9 cellular contexts compared by ENCODE assay signal in genomic region chr11:62621027-62621566, GRCh38. TPM values are rescaled to one million over a fixed set of nuclear protein-coding genes. Genes with fewer than 3 reads are reported as not detected.
A peak's percentile ranks its signal among the peaks of the same experiment; 100 is the strongest.
DNase-seq lines count a peak whose midpoint lies in the region; ATAC-seq, FAIRE-seq and TF ChIP-seq lines count a peak whose summit lies in the region.
"Had no signal": no experiment of that assay in that cellular context is flagged by ENCODE, and none has a peak within 500 bp of the region (broad histone marks: within the 10 kb centered on the region; RNA-seq: fewer than 3 reads in every experiment).

No MANE protein-coding gene starts in this region.

- H3K27ac ChIP-seq in ascending aorta (peak overlapping the region; percentile 67 to 92), HepG2 (ENCODE audit: extremely low read length, insufficient read depth, low read length) (peak overlapping the region; percentile 72), thoracic aorta (peak overlapping the region; percentile 83 to 97)

- no peak for FAIRE-seq in HepG2 (lab: Jason Lieb, UNC)
- FAIRE-seq: colon had no signal

- TF ChIP-seq POLR2A in HepG2 (IDR thresholded peaks at IDR 0.05; ENCODE audit: insufficient read depth in 1 of 2, low read depth in 2 of 2, low read length in 2 of 2) = no peak

- no peaks in the 10 kb centered on the region for H4K20me1 ChIP-seq in HepG2 (ENCODE audit: insufficient read depth, low read length)

- ATAC-seq in activated CD8-positive, alpha-beta memory T cell treated with anti-CD3 and anti-CD28 coated beads, Interleukin-2, amount 10 ng/mL, durations not matched to agents 7 days and 5 days = no peak
- no peak for ATAC-seq in HepG2
- ATAC-seq in thoracic aorta (ENCODE audit: insufficient number of reproducible peaks, low FRiP score, low read depth) = no peak
- no peak for ATAC-seq in HG02870 (IDR thresholded peaks at IDR 0.05; ENCODE audit: unreplicated experiment)
- no peak for ATAC-seq in GM19452 (IDR thresholded peaks at IDR 0.05; ENCODE audit: unreplicated experiment)

- TF ChIP-seq CTCF in ascending aorta (IDR thresholded peaks at IDR 0.05) (no peak), HepG2 (CRISPR knock-in tag; IDR thresholded peaks at IDR 0.05) (no peak), thoracic aorta (IDR thresholded peaks at IDR 0.05) (no peak)

- H3K27ac Mint-ChIP-seq in activated CD8-positive, alpha-beta memory T cell treated with anti-CD3 and anti-CD28 coated beads, Interleukin-2, amount 10 ng/mL, durations not matched to agents 7 days and 5 days = peak overlapping the region; percentile 96

- H3K27me3 ChIP-seq in ascending aorta (no peaks in the 10 kb centered on the region), HepG2 (ENCODE audit: control insufficient read depth in 1 of 2, insufficient read depth in 2 of 2, low read length in 2 of 2) (no peaks in the 10 kb centered on the region; a peak in 1 of 5 replicates), thoracic aorta (replicated peaks; ENCODE audit: insufficient read depth) (no peaks in the 10 kb centered on the region)

- peak overlapping the region; percentile 69 to 93 for H3K4me3 ChIP-seq in ascending aorta
- H3K4me3 ChIP-seq in HepG2 (replicated peaks in 1 of 3; ENCODE audit: insufficient read depth in 1 of 3, low read depth in 2 of 3, low read length in 3 of 3) = peak overlapping the region; percentile 74 to 90 (median 81)
- peak overlapping the region; percentile 89 for H3K4me3 ChIP-seq in thoracic aorta

- POLR2A ChIA-PET in HepG2 (lab: Yijun Ruan, JAX) = interaction anchor here (0.8 to 4.5 kb wide), 22 partner anchors 10 to 235 kb away, joined by 3 to 80 read pairs (median 9); partner anchors contain the start of genes C11orf98, CSKMT, EEF1G and EML3

- in situ Hi-C loops in HepG2 (cut with HindIII; ENCODE audit: extremely low pct_ligation_motif_present, low pct_unique_long_range_greater_than_20kb) = no loop called here

- no peaks in the 10 kb centered on the region for H3K9me3 ChIP-seq in ascending aorta
- H3K9me3 ChIP-seq in HepG2 (ENCODE audit: low read length) = no peaks in the 10 kb centered on the region
- H3K9me3 ChIP-seq in thoracic aorta = no peaks in the 10 kb centered on the region

- peaks cover 23% of the 10 kb centered on the region for H3K36me3 Mint-ChIP-seq in activated CD8-positive, alpha-beta memory T cell treated with anti-CD3 and anti-CD28 coated beads, Interleukin-2, amount 10 ng/mL, durations not matched to agents 7 days and 5 days

- TF ChIP-seq EP300 in HepG2 (IDR thresholded peaks at IDR 0.05; ENCODE audit: low read depth in 2 of 2, low read length in 2 of 2) (no peak), HepG2 (CRISPR knock-in tag; IDR thresholded peaks at IDR 0.05; ENCODE audit: borderline replicate concordance) (no peak)

- no peak overlapping the region for H2AFZ ChIP-seq in HepG2 (ENCODE audit: low read length)

- no TSS peak for BruUV-seq in HepG2 (replicated peaks; lab: Mats Ljungman, UMichigan)

- peaks cover 19% of the 10 kb centered on the region for H3K4me1 Mint-ChIP-seq in activated CD8-positive, alpha-beta memory T cell treated with anti-CD3 and anti-CD28 coated beads, Interleukin-2, amount 10 ng/mL, durations not matched to agents 7 days and 5 days

- H3K27me3 Mint-ChIP-seq in activated CD8-positive, alpha-beta memory T cell treated with anti-CD3 and anti-CD28 coated beads, Interleukin-2, amount 10 ng/mL, durations not matched to agents 7 days and 5 days = no peaks in the 10 kb centered on the region

- peaks cover 4 to 10% of the 10 kb centered on the region in 2 donors for H3K4me1 ChIP-seq in ascending aorta
- peaks cover 21% of the 10 kb centered on the region for H3K4me1 ChIP-seq in HepG2 (ENCODE audit: insufficient read depth, low read length)
- H3K4me1 ChIP-seq in thoracic aorta (ENCODE audit: control insufficient read depth in 1 of 2, low read depth in 2 of 2) = peaks cover 7 to 22% of the 10 kb centered on the region in 2 donors

- intact Hi-C loops in ascending aorta (cut with DNase I) = loop anchor here (1.0 to 2.0 kb wide), 3 partner anchors 8 to 106 kb away; partner anchors contain the start of genes HNRNPUL2 and ROM1
- intact Hi-C loops in HepG2 (cut with micrococcal nuclease; ENCODE audit: unreplicated experiment) = no loop called here

- peak overlapping the region; percentile 93 for H3K4me2 ChIP-seq in HepG2 (ENCODE audit: low read depth, low read length)

- H3K4me3 Mint-ChIP-seq in activated CD8-positive, alpha-beta memory T cell treated with anti-CD3 and anti-CD28 coated beads, Interleukin-2, amount 10 ng/mL, durations not matched to agents 7 days and 5 days = peak overlapping the region; percentile 90

- DNase-seq in activated CD8-positive, alpha-beta memory T cell treated with anti-CD3 and anti-CD28 coated beads, Interleukin-2, amount 10 ng/mL, durations not matched to agents 7 days and 5 days = no peak
- no peak for DNase-seq in activated CD8-positive, alpha-beta memory T cell treated with anti-CD3 and anti-CD28 coated beads for 24 hours
- DNase-seq in ascending aorta (ENCODE audit: low spot score in 2 of 2) (no peak), HepG2 (ENCODE audit: low spot score) (no peak), thoracic aorta (ENCODE audit: low spot score) (no peak), kidney tubule cell (ENCODE audit: low spot score) (no peak)

- no peak for TF ChIP-seq RAD21 in HepG2 (CRISPR knock-in tag; IDR thresholded peaks at IDR 0.05)

- H3K79me2 ChIP-seq in HepG2 (ENCODE audit: insufficient read depth, low read length) = peaks cover 4% of the 10 kb centered on the region

- CTCF ChIA-PET in activated CD8-positive, alpha-beta memory T cell treated with anti-CD3 and anti-CD28 coated beads, Interleukin-2, amount 10 ng/mL, durations not matched to agents 7 days and 5 days (lab: Charles Lee) = interaction anchor here (0.7 to 4.2 kb wide), 11 partner anchors 10 to 196 kb away, joined by 3 to 39 read pairs (median 5); partner anchors contain the start of genes C11orf98, CSKMT, EML3 and MTA2
- CTCF ChIA-PET in HepG2 (lab: Yijun Ruan, JAX; ENCODE audit: low intra/inter-chr PET ratio, low total read pairs) = interaction anchor here (1.9 kb wide), 1 partner anchor 9 kb away, joined by 6 read pairs; the partner anchor contains the start of genes EML3 and ROM1

- H3K9me3 Mint-ChIP-seq in activated CD8-positive, alpha-beta memory T cell treated with anti-CD3 and anti-CD28 coated beads, Interleukin-2, amount 10 ng/mL, durations not matched to agents 7 days and 5 days (ENCODE audit: low read depth) = no peaks in the 10 kb centered on the region

- peak overlapping the region; percentile 83 for H3K9ac ChIP-seq in HepG2 (ENCODE audit: insufficient read depth, low read depth, low read length)

- H3K36me3 ChIP-seq in ascending aorta = peaks cover 19 to 31% of the 10 kb centered on the region in 2 donors
- peaks cover 5 to 11% of the 10 kb centered on the region in 2 experiments for H3K36me3 ChIP-seq in HepG2 (replicated peaks in 1 of 2; ENCODE audit: control insufficient read depth in 1 of 2, insufficient read depth in 2 of 2, low read length in 2 of 2)
- peaks cover 22% of the 10 kb centered on the region for H3K36me3 ChIP-seq in thoracic aorta

- 4% methylated on average over 8 of the region's 8 CpGs for WGBS in HepG2 (ENCODE audit: low lambda C conversion rate)

RNA-seq across cellular contexts. Expression of gene B3GAT3, which starts 0.7 kb away (rescaled TPM):
- total RNA-seq in activated CD8-positive, alpha-beta memory T cell treated with anti-CD3 and anti-CD28 coated beads, Interleukin-2, amount 10 ng/mL, durations not matched to agents 7 days and 5 days = 10 to 100 TPM; 64.5 to 69.7 TPM
- total RNA-seq in ascending aorta = 61.3 TPM
- total RNA-seq in HepG2 (2016; rRNA removed; fragmentation: Illumina TruSeq; extraction: Trizol) = 8.4 and 21.3 TPM in 2 replicates
- total RNA-seq in HepG2 (2016; cell fraction: cytosol; rRNA removed; fragmentation: Illumina TruSeq; extraction: Trizol; ENCODE audit: low read depth) = 7.6 and 8.5 TPM in 2 replicates
- total RNA-seq in HepG2 (2016; cell fraction: insoluble cytoplasmic fraction; rRNA removed; fragmentation: Illumina TruSeq; extraction: Trizol) = 7.2 and 20.6 TPM in 2 replicates
- 12.5 and 15.3 TPM in 2 replicates for total RNA-seq in HepG2 (2016; cell fraction: membrane; rRNA removed; fragmentation: Illumina TruSeq; extraction: Trizol)
- total RNA-seq in HepG2 (2016; cell fraction: nucleus; rRNA removed; fragmentation: Illumina TruSeq; extraction: Trizol) = 17.4 and 18.9 TPM in 2 replicates
- 26.1 and 40.4 TPM in 2 replicates for polyA plus RNA-seq in HepG2 (2011; rRNA removed)
- 30.3 and 46.6 TPM in 2 replicates for polyA plus RNA-seq in HepG2 (2011; cell fraction: cytosol; rRNA removed)
- polyA plus RNA-seq in HepG2 (2011; cell fraction: nucleus; rRNA removed) = 51.0 and 53.9 TPM in 2 replicates
- polyA plus RNA-seq in HepG2 (2012) = 10.7 and 25.1 TPM in 2 replicates
- polyA plus RNA-seq in HepG2 (2016; cell fraction: cytosol; fragmentation: Illumina TruSeq; extraction: Trizol; ENCODE audit: low read depth) = 9.0 and 11.1 TPM in 2 replicates
- polyA plus RNA-seq in HepG2 (2016; cell fraction: insoluble cytoplasmic fraction; fragmentation: Illumina TruSeq; extraction: Trizol; ENCODE audit: low read depth) = 9.2 and 10.9 TPM in 2 replicates
- polyA plus RNA-seq in HepG2 (2016; cell fraction: membrane; fragmentation: Illumina TruSeq; extraction: Trizol; ENCODE audit: low read depth) = 12.7 and 14.3 TPM in 2 replicates
- polyA plus RNA-seq in HepG2 (2016; cell fraction: nucleus; fragmentation: Illumina TruSeq; extraction: Trizol; ENCODE audit: insufficient read depth, low read depth) = 47.6 and 51.7 TPM in 2 replicates
- 21.5 and 23.9 TPM in 2 replicates for polyA minus RNA-seq in HepG2 (2011; rRNA and poly(A)+ RNA removed; ENCODE audit: low replicate concordance)
- polyA minus RNA-seq in HepG2 (2011; cell fraction: cytosol; rRNA and poly(A)+ RNA removed) = 14.7 and 15.0 TPM in 2 replicates
- polyA minus RNA-seq in HepG2 (2011; cell fraction: nucleus; rRNA and poly(A)+ RNA removed) = 4.8 and 5.2 TPM in 2 replicates
- 10 to 100 TPM; 27.5 to 30.3 TPM for total RNA-seq in thoracic aorta

RNA-seq across cellular contexts. Expression of gene ROM1, which starts 8.0 kb away (rescaled TPM):
- 1 to 10 TPM; 1.1 to 1.5 TPM for total RNA-seq in activated CD8-positive, alpha-beta memory T cell treated with anti-CD3 and anti-CD28 coated beads, Interleukin-2, amount 10 ng/mL, durations not matched to agents 7 days and 5 days
- not detected for total RNA-seq in ascending aorta
- 1.8 and 2.4 TPM in 2 replicates for total RNA-seq in HepG2 (2016; rRNA removed; fragmentation: Illumina TruSeq; extraction: Trizol)
- total RNA-seq in HepG2 (2016; cell fraction: cytosol; rRNA removed; fragmentation: Illumina TruSeq; extraction: Trizol; ENCODE audit: low read depth) = 2.8 and 4.2 TPM in 2 replicates
- total RNA-seq in HepG2 (2016; cell fraction: insoluble cytoplasmic fraction; rRNA removed; fragmentation: Illumina TruSeq; extraction: Trizol) = 2.9 and 3.2 TPM in 2 replicates
- 2.5 and 3.7 TPM in 2 replicates for total RNA-seq in HepG2 (2016; cell fraction: membrane; rRNA removed; fragmentation: Illumina TruSeq; extraction: Trizol)
- 1.0 and 2.0 TPM in 2 replicates for total RNA-seq in HepG2 (2016; cell fraction: nucleus; rRNA removed; fragmentation: Illumina TruSeq; extraction: Trizol)
- polyA plus RNA-seq in HepG2 (2011; rRNA removed) = 1.2 and 1.6 TPM in 2 replicates
- 1.3 and 1.4 TPM in 2 replicates for polyA plus RNA-seq in HepG2 (2011; cell fraction: cytosol; rRNA removed)
- polyA plus RNA-seq in HepG2 (2011; cell fraction: nucleus; rRNA removed) = 1.5 and 1.6 TPM in 2 replicates
- 1.0 and 1.8 TPM in 2 replicates for polyA plus RNA-seq in HepG2 (2012)
- polyA plus RNA-seq in HepG2 (2016; cell fraction: cytosol; fragmentation: Illumina TruSeq; extraction: Trizol; ENCODE audit: low read depth) = 3.0 and 3.4 TPM in 2 replicates
- 1.7 and 1.9 TPM in 2 replicates for polyA plus RNA-seq in HepG2 (2016; cell fraction: insoluble cytoplasmic fraction; fragmentation: Illumina TruSeq; extraction: Trizol; ENCODE audit: low read depth)
- polyA plus RNA-seq in HepG2 (2016; cell fraction: membrane; fragmentation: Illumina TruSeq; extraction: Trizol; ENCODE audit: low read depth) = 4.9 and 5.0 TPM in 2 replicates
- polyA plus RNA-seq in HepG2 (2016; cell fraction: nucleus; fragmentation: Illumina TruSeq; extraction: Trizol; ENCODE audit: insufficient read depth, low read depth) = 1.8 and 3.1 TPM in 2 replicates
- 0.92 and 3.5 TPM in 2 replicates for polyA minus RNA-seq in HepG2 (2011; rRNA and poly(A)+ RNA removed; ENCODE audit: low replicate concordance)
- not detected in 2 replicates for polyA minus RNA-seq in HepG2 (2011; cell fraction: cytosol; rRNA and poly(A)+ RNA removed)
- 0.39 TPM in 1 of 2 replicates, not detected in the other for polyA minus RNA-seq in HepG2 (2011; cell fraction: nucleus; rRNA and poly(A)+ RNA removed)
- total RNA-seq in thoracic aorta = 10 to 100 TPM; 11.4 to 12.6 TPM

RNA-seq across cellular contexts. Expression of gene EML3, which starts 8.5 kb away (rescaled TPM):
- 100 to 1,000 TPM; 132 to 133 TPM for total RNA-seq in activated CD8-positive, alpha-beta memory T cell treated with anti-CD3 and anti-CD28 coated beads, Interleukin-2, amount 10 ng/mL, durations not matched to agents 7 days and 5 days
- total RNA-seq in ascending aorta (207 TPM), HepG2 (2016; rRNA removed; fragmentation: Illumina TruSeq; extraction: Trizol) (4.6 and 10.6 TPM in 2 replicates), thoracic aorta (100 to 1,000 TPM; 106 to 111 TPM)
- total RNA-seq in HepG2 (2016; cell fraction: cytosol; rRNA removed; fragmentation: Illumina TruSeq; extraction: Trizol; ENCODE audit: low read depth) = 5.0 and 5.5 TPM in 2 replicates
- 4.2 and 9.0 TPM in 2 replicates for total RNA-seq in HepG2 (2016; cell fraction: insoluble cytoplasmic fraction; rRNA removed; fragmentation: Illumina TruSeq; extraction: Trizol)
- total RNA-seq in HepG2 (2016; cell fraction: membrane; rRNA removed; fragmentation: Illumina TruSeq; extraction: Trizol) = 4.8 and 7.0 TPM in 2 replicates
- total RNA-seq in HepG2 (2016; cell fraction: nucleus; rRNA removed; fragmentation: Illumina TruSeq; extraction: Trizol) = 9.2 and 9.5 TPM in 2 replicates
- polyA plus RNA-seq in HepG2 (2011; rRNA removed) = 12.3 and 16.6 TPM in 2 replicates
- polyA plus RNA-seq in HepG2 (2011; cell fraction: cytosol; rRNA removed) = 7.8 and 7.9 TPM in 2 replicates
- polyA plus RNA-seq in HepG2 (2011; cell fraction: nucleus; rRNA removed) = 105 and 119 TPM in 2 replicates
- polyA plus RNA-seq in HepG2 (2012) = 14.9 and 16.7 TPM in 2 replicates
- 1.3 and 2.0 TPM in 2 replicates for polyA plus RNA-seq in HepG2 (2016; cell fraction: cytosol; fragmentation: Illumina TruSeq; extraction: Trizol; ENCODE audit: low read depth)
- polyA plus RNA-seq in HepG2 (2016; cell fraction: insoluble cytoplasmic fraction; fragmentation: Illumina TruSeq; extraction: Trizol; ENCODE audit: low read depth) = 6.5 and 7.1 TPM in 2 replicates
- 2.2 and 2.5 TPM in 2 replicates for polyA plus RNA-seq in HepG2 (2016; cell fraction: membrane; fragmentation: Illumina TruSeq; extraction: Trizol; ENCODE audit: low read depth)
- polyA plus RNA-seq in HepG2 (2016; cell fraction: nucleus; fragmentation: Illumina TruSeq; extraction: Trizol; ENCODE audit: insufficient read depth, low read depth) = 33.3 and 38.2 TPM in 2 replicates
- 14.6 and 43.9 TPM in 2 replicates for polyA minus RNA-seq in HepG2 (2011; rRNA and poly(A)+ RNA removed; ENCODE audit: low replicate concordance)
- polyA minus RNA-seq in HepG2 (2011; cell fraction: cytosol; rRNA and poly(A)+ RNA removed) = 3.8 and 6.3 TPM in 2 replicates
- 11.2 and 14.0 TPM in 2 replicates for polyA minus RNA-seq in HepG2 (2011; cell fraction: nucleus; rRNA and poly(A)+ RNA removed)

RNA-seq across cellular contexts. Expression of gene MTA2, which starts 19.4 kb away (rescaled TPM):
- 100 to 1,000 TPM; 245 to 264 TPM for total RNA-seq in activated CD8-positive, alpha-beta memory T cell treated with anti-CD3 and anti-CD28 coated beads, Interleukin-2, amount 10 ng/mL, durations not matched to agents 7 days and 5 days
- 79.2 TPM for total RNA-seq in ascending aorta
- total RNA-seq in HepG2 (2016; rRNA removed; fragmentation: Illumina TruSeq; extraction: Trizol) = 58.1 and 70.0 TPM in 2 replicates
- 7.1 and 9.5 TPM in 2 replicates for total RNA-seq in HepG2 (2016; cell fraction: cytosol; rRNA removed; fragmentation: Illumina TruSeq; extraction: Trizol; ENCODE audit: low read depth)
- 50.7 and 71.8 TPM in 2 replicates for total RNA-seq in HepG2 (2016; cell fraction: insoluble cytoplasmic fraction; rRNA removed; fragmentation: Illumina TruSeq; extraction: Trizol)
- total RNA-seq in HepG2 (2016; cell fraction: membrane; rRNA removed; fragmentation: Illumina TruSeq; extraction: Trizol) = 25.5 and 28.8 TPM in 2 replicates
- total RNA-seq in HepG2 (2016; cell fraction: nucleus; rRNA removed; fragmentation: Illumina TruSeq; extraction: Trizol) = 47.0 and 57.9 TPM in 2 replicates
- polyA plus RNA-seq in HepG2 (2011; rRNA removed) = 14.0 and 16.8 TPM in 2 replicates
- 9.2 and 10.6 TPM in 2 replicates for polyA plus RNA-seq in HepG2 (2011; cell fraction: cytosol; rRNA removed)
- 53.6 and 67.6 TPM in 2 replicates for polyA plus RNA-seq in HepG2 (2011; cell fraction: nucleus; rRNA removed)
- 30.7 and 30.9 TPM in 2 replicates for polyA plus RNA-seq in HepG2 (2012)
- 4.0 and 4.5 TPM in 2 replicates for polyA plus RNA-seq in HepG2 (2016; cell fraction: cytosol; fragmentation: Illumina TruSeq; extraction: Trizol; ENCODE audit: low read depth)
- 47.2 and 53.8 TPM in 2 replicates for polyA plus RNA-seq in HepG2 (2016; cell fraction: insoluble cytoplasmic fraction; fragmentation: Illumina TruSeq; extraction: Trizol; ENCODE audit: low read depth)
- polyA plus RNA-seq in HepG2 (2016; cell fraction: membrane; fragmentation: Illumina TruSeq; extraction: Trizol; ENCODE audit: low read depth) = 12.6 and 14.0 TPM in 2 replicates
- polyA plus RNA-seq in HepG2 (2016; cell fraction: nucleus; fragmentation: Illumina TruSeq; extraction: Trizol; ENCODE audit: insufficient read depth, low read depth) = 121 and 126 TPM in 2 replicates
- polyA minus RNA-seq in HepG2 (2011; rRNA and poly(A)+ RNA removed; ENCODE audit: low replicate concordance) = 21.5 and 102 TPM in 2 replicates
- 11.9 and 14.7 TPM in 2 replicates for polyA minus RNA-seq in HepG2 (2011; cell fraction: cytosol; rRNA and poly(A)+ RNA removed)
- 37.2 and 50.7 TPM in 2 replicates for polyA minus RNA-seq in HepG2 (2011; cell fraction: nucleus; rRNA and poly(A)+ RNA removed)
- 100 to 1,000 TPM in 1 of 2 donors, 10 to 100 TPM in 1; 55.9 to 124 TPM for total RNA-seq in thoracic aorta

RNA-seq across cellular contexts. Expression of gene GANAB, which starts 25.3 kb away (rescaled TPM):
- 100 to 1,000 TPM; 248 to 275 TPM for total RNA-seq in activated CD8-positive, alpha-beta memory T cell treated with anti-CD3 and anti-CD28 coated beads, Interleukin-2, amount 10 ng/mL, durations not matched to agents 7 days and 5 days
- total RNA-seq in ascending aorta = 326 TPM
- total RNA-seq in HepG2 (2016; rRNA removed; fragmentation: Illumina TruSeq; extraction: Trizol) = 50.8 and 99.5 TPM in 2 replicates
- 18.3 and 19.8 TPM in 2 replicates for total RNA-seq in HepG2 (2016; cell fraction: cytosol; rRNA removed; fragmentation: Illumina TruSeq; extraction: Trizol; ENCODE audit: low read depth)
- 46.6 and 104 TPM in 2 replicates for total RNA-seq in HepG2 (2016; cell fraction: insoluble cytoplasmic fraction; rRNA removed; fragmentation: Illumina TruSeq; extraction: Trizol)
- total RNA-seq in HepG2 (2016; cell fraction: membrane; rRNA removed; fragmentation: Illumina TruSeq; extraction: Trizol) = 21.5 and 23.9 TPM in 2 replicates
- total RNA-seq in HepG2 (2016; cell fraction: nucleus; rRNA removed; fragmentation: Illumina TruSeq; extraction: Trizol) = 119 and 139 TPM in 2 replicates
- 234 and 251 TPM in 2 replicates for polyA plus RNA-seq in HepG2 (2011; rRNA removed)
- 182 and 204 TPM in 2 replicates for polyA plus RNA-seq in HepG2 (2011; cell fraction: cytosol; rRNA removed)
- 334 and 348 TPM in 2 replicates for polyA plus RNA-seq in HepG2 (2011; cell fraction: nucleus; rRNA removed)
- 166 and 170 TPM in 2 replicates for polyA plus RNA-seq in HepG2 (2012)
- 8.2 and 9.2 TPM in 2 replicates for polyA plus RNA-seq in HepG2 (2016; cell fraction: cytosol; fragmentation: Illumina TruSeq; extraction: Trizol; ENCODE audit: low read depth)
- 45.4 and 52.0 TPM in 2 replicates for polyA plus RNA-seq in HepG2 (2016; cell fraction: insoluble cytoplasmic fraction; fragmentation: Illumina TruSeq; extraction: Trizol; ENCODE audit: low read depth)
- 16.1 and 19.6 TPM in 2 replicates for polyA plus RNA-seq in HepG2 (2016; cell fraction: membrane; fragmentation: Illumina TruSeq; extraction: Trizol; ENCODE audit: low read depth)
- polyA plus RNA-seq in HepG2 (2016; cell fraction: nucleus; fragmentation: Illumina TruSeq; extraction: Trizol; ENCODE audit: insufficient read depth, low read depth) = 244 and 254 TPM in 2 replicates
- polyA minus RNA-seq in HepG2 (2011; rRNA and poly(A)+ RNA removed; ENCODE audit: low replicate concordance) = 322 and 641 TPM in 2 replicates
- 125 and 143 TPM in 2 replicates for polyA minus RNA-seq in HepG2 (2011; cell fraction: cytosol; rRNA and poly(A)+ RNA removed)
- 121 and 126 TPM in 2 replicates for polyA minus RNA-seq in HepG2 (2011; cell fraction: nucleus; rRNA and poly(A)+ RNA removed)
- total RNA-seq in thoracic aorta = 100 to 1,000 TPM; 120 to 159 TPM
